8 cellular contexts compared by ENCODE assay signal in genomic region chr1:26697441-26697977, GRCh38. TPM values are rescaled to one million over a fixed set of nuclear protein-coding genes. Genes with fewer than 3 reads are reported as not detected.
DNase-seq lines count a peak whose midpoint lies in the region; ATAC-seq, FAIRE-seq and TF ChIP-seq lines count a peak whose summit lies in the region.

No MANE protein-coding gene starts in this region.

- POLR2A ChIA-PET in WTC11 (lab: Charles Lee), result interaction anchor here (0.6 to 3.1 kb wide), 4 partner anchors 20 to 564 kb away, joined by 3 to 16 read pairs (median 4); partner anchors contain the start of gene PIGV

- H3K4me1 Mint-ChIP-seq in WTC11, result peaks cover 19% of the 10 kb centered on the region

- H3K27me3 ChIP-seq in iPS-15b (ENCODE audit: control insufficient read depth, insufficient read depth, low read length) (peaks cover 5% of the 10 kb centered on the region), thoracic aorta (replicated peaks; ENCODE audit: insufficient read depth) (no peaks in the 10 kb centered on the region)

- H3K4me3 Mint-ChIP-seq in WTC11, result no peak overlapping the region

- H3K4me1 ChIP-seq in iPS-15b (ENCODE audit: control insufficient read depth, insufficient read depth, low read length), result peaks cover 47% of the 10 kb centered on the region
- H3K4me1 ChIP-seq in thoracic aorta (ENCODE audit: control insufficient read depth in 1 of 2, low read depth in 2 of 2), result peaks cover 57 to 63% of the 10 kb centered on the region in 2 donors

- DNase-seq in activated CD8-positive, alpha-beta memory T cell treated with anti-CD3 and anti-CD28 coated beads, Interleukin-2, amount 50 U/mL, for 4 hours, result peak; percentile 22
- DNase-seq in activated CD8-positive, alpha-beta memory T cell treated with anti-CD3 and anti-CD28 coated beads, Interleukin-2, amount 50 U/mL, for 48 hours, result no peak
- DNase-seq in WTC11 (ENCODE audit: low spot score) (no peak), thoracic aorta (ENCODE audit: low spot score) (no peak), ecto neural progenitor cell (ENCODE audit: low spot score) (no peak), frontal cortex (ENCODE audit: low spot score in 2 of 2) (no peak)

- H3K9me3 Mint-ChIP-seq in WTC11, result no peaks in the 10 kb centered on the region

- CTCF ChIA-PET in WTC11 (lab: Charles Lee), result interaction anchor here (0.7 to 2.5 kb wide), 9 partner anchors 9 to 112 kb away, joined by 3 to 15 read pairs (median 5); partner anchors contain the start of gene PIGV

- no peak for FAIRE-seq in frontal cortex (lab: Jason Lieb, UNC)

- TF ChIP-seq CTCF in WTC11 (IDR thresholded peaks at IDR 0.05) (no peak), thoracic aorta (IDR thresholded peaks at IDR 0.05) (no peak)

- H3K36me3 ChIP-seq in iPS-15b (ENCODE audit: control insufficient read depth, insufficient read depth, low read length) (no peaks in the 10 kb centered on the region), thoracic aorta (no peaks in the 10 kb centered on the region)

- H3K9me3 ChIP-seq in iPS-15b (ENCODE audit: control insufficient read depth, insufficient read depth, low read length) (no peaks in the 10 kb centered on the region), thoracic aorta (no peaks in the 10 kb centered on the region)

- H3K4me3 ChIP-seq in iPS-15b (ENCODE audit: low read depth, low read length) (peak overlapping the region; percentile 83), thoracic aorta (peak overlapping the region; percentile 94)

- peak overlapping the region; percentile 87 for H3K9ac ChIP-seq in iPS-15b (ENCODE audit: low read depth, low read length)

- H3K27ac ChIP-seq in thoracic aorta, result peak overlapping the region; percentile 91 to 98

- no peaks in the 10 kb centered on the region for H3K27me3 Mint-ChIP-seq in WTC11 (ENCODE audit: low read depth)

- no peak overlapping the region for H3K27ac Mint-ChIP-seq in WTC11

- no peak for ATAC-seq in WTC11
- no peak for ATAC-seq in thoracic aorta (ENCODE audit: insufficient number of reproducible peaks, low FRiP score, low read depth)
- no peak for ATAC-seq in GM18873 (IDR thresholded peaks at IDR 0.05; ENCODE audit: low FRiP score, unreplicated experiment)

- H3K36me3 Mint-ChIP-seq in WTC11, result no peaks in the 10 kb centered on the region

TF ChIP-seq in WTC11, 78 proteins besides CTCF, POLR2A, EP300 and RAD21:
- TF ChIP-seq NFE2L1 (CRISPR knock-in tag; IDR thresholded peaks at IDR 0.05) (no peak), FOXP4 (CRISPR knock-in tag; IDR thresholded peaks at IDR 0.05) (peak; percentile 6; the same call in 1 of the 2 replicates)

RNA-seq across cellular contexts. Expression of gene ARID1A, which starts 1.7 kb away (rescaled TPM):
- 98.0 to 105 TPM (median 103 TPM) in 3 replicates for total RNA-seq in WTC11 (2021)
- 10 to 100 TPM; 53.6 to 69.2 TPM for total RNA-seq in thoracic aorta
- total RNA-seq in frontal cortex, result 17.1 TPM
